In genomic region chr6:116877743-116878142, GRCh38 we compare ENCODE assay signal across 18 cellular contexts. TPM values are rescaled to one million over a fixed set of nuclear protein-coding genes. Genes with fewer than 3 reads are reported as not detected.
DNase-seq lines count a peak whose midpoint lies in the region; ATAC-seq and TF ChIP-seq lines count a peak whose summit lies in the region.
"Had no signal": no experiment of that assay in that cellular context is flagged by ENCODE, and none has a peak within 500 bp of the region (broad histone marks: within the 10 kb centered on the region; RNA-seq: fewer than 3 reads in every experiment).

No MANE protein-coding gene starts in this region.

- H3K36me3 Mint-ChIP-seq in activated naive CD8-positive, alpha-beta T cell = peaks cover 5% of the 10 kb centered on the region
- no peaks in the 10 kb centered on the region for H3K36me3 Mint-ChIP-seq in activated naive CD8-positive, alpha-beta T cell treated with anti-CD3 and anti-CD28 coated beads, Interleukin-2, amount 50 U/mL, for 24 hours (ENCODE audit: low read depth)

- H3K36me3 ChIP-seq in smooth muscle cell (ENCODE audit: low read depth) = no peaks in the 10 kb centered on the region
- H3K36me3 ChIP-seq: heart left ventricle, SJSA1, tibial nerve had no signal

- no peak for TF ChIP-seq CTCF in smooth muscle cell (IDR thresholded peaks at IDR 0.05; ENCODE audit: borderline replicate concordance, insufficient read depth, poor library complexity, severe bottlenecking)
- TF ChIP-seq CTCF in foreskin fibroblast (IDR thresholded peaks at IDR 0.05; ENCODE audit: low read depth, low read length) = no peak

- H3K27ac ChIP-seq in smooth muscle cell (ENCODE audit: low read depth) = no peak overlapping the region
- H3K27ac ChIP-seq: heart left ventricle, SJSA1, tibial nerve had no signal

- DNase-seq in activated naive CD8-positive, alpha-beta T cell treated with anti-CD3 and anti-CD28 coated beads, Interleukin-2, amount 50 U/mL, for 24 hours = no peak
- peak; percentile 29 for DNase-seq in NCI-H69 (lab: John Stamatoyannopoulos, UW)
- DNase-seq in smooth muscle cell (lab: John Stamatoyannopoulos, UW; ENCODE audit: unreplicated experiment) = no peak
- DNase-seq in foreskin fibroblast = no peak
- DNase-seq in NCI-H1436 treated with DMSO at 0.1 percent for 48 hours (lab: John Stamatoyannopoulos, UW) = no peak
- DNase-seq in RPMI8226 = no peak
- DNase-seq: activated CD4-positive, alpha-beta T cell treated with anti-CD3 and anti-CD28 coated beads, Interleukin-2, amount 50 U/mL, for 48 hours; heart left ventricle; NCI-H1105; NCI-H226; stimulated activated CD4-positive, alpha-beta T cell treated with anti-CD3 and anti-CD28 coated beads, Interleukin-4, amount 100 ng/mL, for 4 hours had no signal

- H3K79me2 ChIP-seq in smooth muscle cell (ENCODE audit: low read depth) = no peaks in the 10 kb centered on the region

- 6% methylated on average over 10 of the region's 10 CpGs for WGBS in smooth muscle cell (ENCODE audit: low lambda C conversion rate)

- peaks cover 13% of the 10 kb centered on the region for H3K4me1 ChIP-seq in smooth muscle cell (ENCODE audit: low read depth)
- H3K4me1 ChIP-seq: SJSA1 had no signal

- H3K9me3 Mint-ChIP-seq in activated naive CD8-positive, alpha-beta T cell (ENCODE audit: low read depth) = no peaks in the 10 kb centered on the region
- H3K9me3 Mint-ChIP-seq in activated naive CD8-positive, alpha-beta T cell treated with anti-CD3 and anti-CD28 coated beads, Interleukin-2, amount 50 U/mL, for 24 hours = no peaks in the 10 kb centered on the region
- H3K9me3 Mint-ChIP-seq: activated T-helper 17 cell treated with anti-CD3 and anti-CD28 coated beads, Interleukin-2, amount 50 U/mL, for 72 hours had no signal

- no peak overlapping the region for H3K9ac ChIP-seq in smooth muscle cell (ENCODE audit: low read depth)

- H3K9me3 ChIP-seq in iPS-18c (ENCODE audit: control insufficient read depth, insufficient read depth, low read length) = no peaks in the 10 kb centered on the region
- no peaks in the 10 kb centered on the region for H3K9me3 ChIP-seq in smooth muscle cell (replicated peaks; ENCODE audit: low read depth)
- H3K9me3 ChIP-seq: SJSA1 had no signal

- peak overlapping the region; percentile 48 for H3K4me3 Mint-ChIP-seq in activated naive CD8-positive, alpha-beta T cell
- no peak overlapping the region for H3K4me3 Mint-ChIP-seq in activated naive CD8-positive, alpha-beta T cell treated with anti-CD3 and anti-CD28 coated beads, Interleukin-2, amount 50 U/mL, for 24 hours
- H3K4me3 Mint-ChIP-seq: activated T-helper 17 cell treated with anti-CD3 and anti-CD28 coated beads, Interleukin-2, amount 50 U/mL, for 72 hours had no signal

- H3K27me3 ChIP-seq in smooth muscle cell (ENCODE audit: low read depth) = peaks cover 90% of the 10 kb centered on the region

- H3K4me2 ChIP-seq in smooth muscle cell = peak overlapping the region; percentile 86

- peaks cover 23% of the 10 kb centered on the region for H3K27me3 Mint-ChIP-seq in activated naive CD8-positive, alpha-beta T cell
- peaks cover 36% of the 10 kb centered on the region for H3K27me3 Mint-ChIP-seq in activated naive CD8-positive, alpha-beta T cell treated with anti-CD3 and anti-CD28 coated beads, Interleukin-2, amount 50 U/mL, for 24 hours

- ATAC-seq in activated naive CD8-positive, alpha-beta T cell treated with anti-CD3 and anti-CD28 coated beads, Interleukin-2, amount 50 U/mL, for 24 hours = no peak

- H2AFZ ChIP-seq in smooth muscle cell (ENCODE audit: low read depth) = no peak overlapping the region

- no peak overlapping the region for H3K27ac Mint-ChIP-seq in activated naive CD8-positive, alpha-beta T cell
- no peak overlapping the region for H3K27ac Mint-ChIP-seq in activated naive CD8-positive, alpha-beta T cell treated with anti-CD3 and anti-CD28 coated beads, Interleukin-2, amount 50 U/mL, for 24 hours
- H3K27ac Mint-ChIP-seq: activated T-helper 17 cell treated with anti-CD3 and anti-CD28 coated beads, Interleukin-2, amount 50 U/mL, for 72 hours had no signal

- H3K4me1 Mint-ChIP-seq in activated naive CD8-positive, alpha-beta T cell (ENCODE audit: low read depth) = peaks cover 14% of the 10 kb centered on the region
- peaks cover 8% of the 10 kb centered on the region for H3K4me1 Mint-ChIP-seq in activated naive CD8-positive, alpha-beta T cell treated with anti-CD3 and anti-CD28 coated beads, Interleukin-2, amount 50 U/mL, for 24 hours
- H3K4me1 Mint-ChIP-seq: activated T-helper 17 cell treated with anti-CD3 and anti-CD28 coated beads, Interleukin-2, amount 50 U/mL, for 72 hours had no signal

- no peaks in the 10 kb centered on the region for H3F3A ChIP-seq in smooth muscle cell (ENCODE audit: low read depth)

- H4K20me1 ChIP-seq in smooth muscle cell (ENCODE audit: low read depth) = no peaks in the 10 kb centered on the region

- peak overlapping the region; percentile 69; the same call in 1 of the 2 replicates for H3K4me3 ChIP-seq in iPS-18c (ENCODE audit: insufficient read depth, low read depth, low read length)
- peak overlapping the region; percentile 51 for H3K4me3 ChIP-seq in smooth muscle cell
- no peak overlapping the region for H3K4me3 ChIP-seq in foreskin fibroblast (ENCODE audit: low read depth in 1 of 2, low read length in 2 of 2)
- H3K4me3 ChIP-seq: SJSA1 had no signal

RNA-seq across cellular contexts. Expression of gene RFX6, which starts 0.7 kb away (rescaled TPM):
- total RNA-seq in smooth muscle cell = not detected in 2 replicates
- not detected in 2 replicates for polyA plus RNA-seq in smooth muscle cell
- total RNA-seq: activated T-helper 17 cell treated with anti-CD3 and anti-CD28 coated beads, Interleukin-2, amount 50 U/mL, for 72 hours; esophagus mucosa; heart left ventricle; liver; SJSA1 had no signal
- polyA plus RNA-seq: heart left ventricle, liver had no signal

RNA-seq across cellular contexts. Expression of gene GPRC6A, which starts 48.9 kb away (rescaled TPM):
- not detected in 2 replicates for total RNA-seq in smooth muscle cell
- polyA plus RNA-seq in smooth muscle cell = not detected in 2 replicates
- total RNA-seq: activated T-helper 17 cell treated with anti-CD3 and anti-CD28 coated beads, Interleukin-2, amount 50 U/mL, for 72 hours; esophagus mucosa; heart left ventricle; liver; SJSA1; tibial nerve had no signal
- polyA plus RNA-seq: heart left ventricle, liver had no signal

Comparison
In these comparisons a context has a peak if more than half of its experiments do, and no peak if none do; other contexts are left out.
1. H3K4me3 ChIP-seq: peak in iPS-18c (single experiment) and smooth muscle cell (single experiment); none in foreskin fibroblast (0 of 2).